In genomic region chr4:108519911-108520310, GRCh38 we compare ENCODE assay signal across 1 cellular context.
TF ChIP-seq lines count a peak whose summit lies in the region.

No MANE protein-coding gene starts in this region.

TF ChIP-seq in GM23338, 12 proteins besides CTCF, POLR2A, EP300 and RAD21 (continued from another document):
- TF ChIP-seq ZNF462 (CRISPR knock-in tag; IDR thresholded peaks at IDR 0.05) (no peak), REST (IDR thresholded peaks at IDR 0.05; ENCODE audit: unreplicated experiment) (no peak), ZNF331 (CRISPR knock-in tag; IDR thresholded peaks at IDR 0.05; ENCODE audit: low read depth) (no peak), NANOG (IDR thresholded peaks at IDR 0.05; ENCODE audit: borderline replicate concordance) (no peak)
TF ChIP-seq in GM23338: peak in this region for 0.
